ENCODE assay signal across 11 cellular contexts in the genomic region with DNA sequence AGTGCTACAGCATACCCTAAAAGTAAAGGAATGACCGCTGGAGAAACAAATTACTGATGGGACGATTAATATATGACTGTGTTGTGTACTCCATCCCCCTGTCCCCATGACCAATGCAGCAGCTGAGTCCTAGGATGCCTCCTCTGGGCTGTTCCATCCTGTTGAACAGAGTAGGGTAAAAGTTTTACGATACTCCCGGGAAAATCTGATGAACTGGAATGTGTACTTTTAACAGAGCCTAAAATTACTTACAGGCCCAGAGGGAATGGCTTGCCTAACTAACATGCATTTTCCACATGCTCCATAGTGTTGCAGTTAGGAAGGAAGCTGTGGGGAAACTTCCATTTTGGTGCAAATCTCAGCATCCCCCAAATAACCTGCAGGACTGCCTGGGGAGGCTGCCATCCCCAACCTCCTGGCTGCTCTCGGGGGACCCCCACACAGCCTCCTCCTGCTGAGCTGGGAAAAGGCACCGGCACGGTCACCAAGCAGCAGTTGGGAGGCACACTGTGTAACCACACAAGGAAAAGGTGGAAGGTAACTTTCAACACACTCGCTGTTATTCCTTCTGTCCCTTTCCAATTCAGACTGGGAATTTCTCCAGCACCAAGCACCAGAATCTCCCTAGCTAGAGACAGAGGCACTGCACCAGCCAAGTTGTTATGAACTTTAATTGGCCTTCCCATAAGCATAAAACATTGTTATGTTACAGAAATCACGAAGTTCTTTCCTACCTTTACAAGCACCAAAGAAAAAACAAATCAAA.
A peak's percentile ranks its signal among the peaks of the same experiment; 100 is the strongest.
DNase-seq lines count a peak whose midpoint lies in the region; ATAC-seq and TF ChIP-seq lines count a peak whose summit lies in the region.
"Had no signal": no experiment of that assay in that cellular context is flagged by ENCODE, and none has a peak within 500 bp of the region (broad histone marks: within the 10 kb centered on the region; RNA-seq: fewer than 3 reads in every experiment).

No MANE protein-coding gene starts in this region.

- H3K4me2 ChIP-seq in hepatocyte = peak overlapping the region; percentile 66

- H3K9me2 ChIP-seq in hepatocyte (replicated peaks; ENCODE audit: insufficient read depth) = no peaks in the 10 kb centered on the region

- H3K27me3 Mint-ChIP-seq in brain = no peaks in the 10 kb centered on the region
- H3K27me3 Mint-ChIP-seq in activated T-cell treated with anti-CD3 and anti-CD28 coated beads, Interleukin-2, amount 50 U/mL, for 24 hours = no peaks in the 10 kb centered on the region
- H3K27me3 Mint-ChIP-seq: activated CD8-positive, alpha-beta T cell treated with anti-CD3 and anti-CD28 coated beads for 36 hours had no signal

- DNase-seq in AG10803 (ENCODE audit: low read depth) (peak; percentile 78), hepatocyte (ENCODE audit: low spot score) (peak; percentile 37), psoas muscle (no peak), NCI-H446 treated with DMSO at 0.1 percent for 48 hours (lab: John Stamatoyannopoulos, UW) (no peak), MV-4-11 (lab: John Stamatoyannopoulos, UW) (no peak)
- no peak for DNase-seq in activated T-cell treated with anti-CD3 and anti-CD28 coated beads, Interleukin-2, amount 50 U/mL, for 24 hours
- DNase-seq: activated CD8-positive, alpha-beta T cell treated with anti-CD3 and anti-CD28 coated beads for 36 hours; amniotic stem cell had no signal

- no peaks in the 10 kb centered on the region for H4K20me1 ChIP-seq in hepatocyte (ENCODE audit: insufficient read depth, poor library complexity, severe bottlenecking)

- no peak overlapping the region for H3K4me3 ChIP-seq in AG10803 (ENCODE audit: low read length)
- no peak overlapping the region for H3K4me3 ChIP-seq in hepatocyte
- peak overlapping the region; percentile 25 for H3K4me3 ChIP-seq in psoas muscle
- H3K4me3 ChIP-seq: SJSA1 had no signal

- H3K36me3 ChIP-seq in hepatocyte (replicated peaks; ENCODE audit: insufficient read depth, low read depth) (no peaks in the 10 kb centered on the region), psoas muscle (ENCODE audit: insufficient read depth in 1 of 2, low read depth in 1 of 2) (peaks cover 0 to 67% of the 10 kb centered on the region in 2 donors)

- intact Hi-C loops in psoas muscle (cut with DNase I) = no loop called here

- WGBS in hepatocyte (ENCODE audit: low lambda C conversion rate, missing lambda C conversion rate) = 45% methylated on average over 9 of the region's 9 CpGs
- 38 to 53% (median 44%) methylated on average over 9 of the region's 9 CpGs for WGBS in psoas muscle, 3 donors

- H3K36me3 Mint-ChIP-seq in brain = peaks cover 17% of the 10 kb centered on the region
- no peaks in the 10 kb centered on the region for H3K36me3 Mint-ChIP-seq in activated T-cell treated with anti-CD3 and anti-CD28 coated beads, Interleukin-2, amount 50 U/mL, for 24 hours (ENCODE audit: low read depth)

- H3K4me3 Mint-ChIP-seq in brain = peak overlapping the region in 1 of 5 experiments; percentile 50
- no peak overlapping the region for H3K4me3 Mint-ChIP-seq in activated T-cell treated with anti-CD3 and anti-CD28 coated beads, Interleukin-2, amount 50 U/mL, for 24 hours
- H3K4me3 Mint-ChIP-seq: activated CD8-positive, alpha-beta T cell treated with anti-CD3 and anti-CD28 coated beads for 36 hours had no signal

- H3K27me3 ChIP-seq in hepatocyte (no peaks in the 10 kb centered on the region), psoas muscle (ENCODE audit: insufficient read depth in 3 of 3, low read length in 2 of 3) (no peaks in the 10 kb centered on the region)
- H3K27me3 ChIP-seq: SJSA1 had no signal

- peak overlapping the region; percentile 14 to 63 (median 52) for H3K27ac Mint-ChIP-seq in brain
- H3K27ac Mint-ChIP-seq in activated T-cell treated with anti-CD3 and anti-CD28 coated beads, Interleukin-2, amount 50 U/mL, for 24 hours = no peak overlapping the region
- H3K27ac Mint-ChIP-seq: activated CD8-positive, alpha-beta T cell treated with anti-CD3 and anti-CD28 coated beads for 36 hours had no signal

- TF ChIP-seq CTCF in AG10803 (conservative IDR thresholded peaks at IDR 0.05; ENCODE audit: low read length) (no peak), brain (conservative IDR thresholded peaks at IDR 0.05) (no peak), hepatocyte (IDR thresholded peaks at IDR 0.05; ENCODE audit: poor library complexity) (peak; percentile 5), psoas muscle (IDR thresholded peaks at IDR 0.05) (peak; percentile 20)

- H3K4me1 Mint-ChIP-seq in brain = peaks cover 31% of the 10 kb centered on the region
- peaks cover 8% of the 10 kb centered on the region for H3K4me1 Mint-ChIP-seq in activated T-cell treated with anti-CD3 and anti-CD28 coated beads, Interleukin-2, amount 50 U/mL, for 24 hours (ENCODE audit: low read depth)

- H3K9me3 ChIP-seq in hepatocyte (ENCODE audit: low read depth) (no peaks in the 10 kb centered on the region), psoas muscle (no peaks in the 10 kb centered on the region)
- H3K9me3 ChIP-seq: SJSA1 had no signal

- H3K4me1 ChIP-seq in hepatocyte (ENCODE audit: insufficient read depth) (peaks cover 67% of the 10 kb centered on the region), psoas muscle (peaks cover 52% of the 10 kb centered on the region)

- ATAC-seq in psoas muscle (peak; percentile 26 to 57 (median 36)), GM19324 (IDR thresholded peaks at IDR 0.05; ENCODE audit: low FRiP score, unreplicated experiment) (no peak)
- ATAC-seq: activated CD8-positive, alpha-beta T cell treated with anti-CD3 and anti-CD28 coated beads for 36 hours had no signal

- peak overlapping the region; percentile 94 for H3K27ac ChIP-seq in hepatocyte
- peak overlapping the region; percentile 76 for H3K27ac ChIP-seq in psoas muscle
- H3K27ac ChIP-seq: SJSA1 had no signal

- no peaks in the 10 kb centered on the region for H3K9me3 Mint-ChIP-seq in brain
- H3K9me3 Mint-ChIP-seq in activated T-cell treated with anti-CD3 and anti-CD28 coated beads, Interleukin-2, amount 50 U/mL, for 24 hours = no peaks in the 10 kb centered on the region
- H3K9me3 Mint-ChIP-seq: activated CD8-positive, alpha-beta T cell treated with anti-CD3 and anti-CD28 coated beads for 36 hours had no signal

- no peak overlapping the region for H2AFZ ChIP-seq in hepatocyte

- H3K79me2 ChIP-seq in hepatocyte = peaks cover 17% of the 10 kb centered on the region

Comparison
In these comparisons a context has a peak if more than half of its experiments do, and no peak if none do; other contexts are left out.
1. DNase-seq: peak in AG10803 (single experiment) and hepatocyte (single experiment); none in psoas muscle (0 of 2), NCI-H446 treated with DMSO at 0.1 percent for 48 hours (single experiment), MV-4-11 (single experiment) and activated T-cell treated with anti-CD3 and anti-CD28 coated beads, Interleukin-2, amount 50 U/mL, for 24 hours (single experiment).
2. CTCF ChIP-seq: peak in hepatocyte (single experiment) and psoas muscle (single experiment); none in AG10803 (single experiment) and brain (0 of 2).